In the genomic region with DNA sequence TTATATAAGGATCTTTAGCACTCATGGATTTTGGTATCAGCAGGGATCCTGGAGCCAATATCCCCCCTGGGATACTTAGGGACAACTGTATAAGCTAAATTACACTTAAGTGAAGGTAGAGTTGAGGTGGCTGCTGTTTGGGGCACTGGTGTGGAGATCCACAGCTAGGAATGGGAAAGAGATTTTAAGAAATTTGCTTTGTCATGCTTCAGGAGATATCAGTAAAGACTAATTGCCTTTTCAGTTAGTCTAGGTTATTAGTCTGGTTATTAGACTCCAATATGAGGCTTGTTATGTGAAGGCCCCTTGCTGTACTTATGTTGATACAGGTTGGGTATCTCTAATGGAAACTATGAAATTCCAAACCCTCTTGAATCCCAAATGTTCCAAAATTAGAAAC, we compare ENCODE assay signal across 1 cellular context.
TF ChIP-seq lines count a peak whose summit lies in the region.

No MANE protein-coding gene starts in this region.

TF ChIP-seq in HepG2, 621 proteins besides CTCF, POLR2A, EP300 and RAD21:
- no peak for TF ChIP-seq MEIS1 (CRISPR knock-in tag; IDR thresholded peaks at IDR 0.05; ENCODE audit: borderline replicate concordance)
- peak; percentile 49; the same call in 1 of the 2 replicates for TF ChIP-seq NFE2L2 (IDR thresholded peaks at IDR 0.05; ENCODE audit: low read length)
